In genomic region chr1:21312407-21312992, GRCh38 we compare ENCODE assay signal across 1 cellular context.
A peak's percentile ranks its signal among the peaks of the same experiment; 100 is the strongest.
TF ChIP-seq lines count a peak whose summit lies in the region.

No MANE protein-coding gene starts in this region.

TF ChIP-seq in HepG2, 621 proteins besides CTCF, POLR2A, EP300 and RAD21 (continued from another document and continues in another):
- TF ChIP-seq PBX3 (CRISPR knock-in tag; IDR thresholded peaks at IDR 0.05; ENCODE audit: borderline replicate concordance) = no peak
- TF ChIP-seq JARID2 (CRISPR knock-in tag; IDR thresholded peaks at IDR 0.05; ENCODE audit: insufficient replicate concordance) = no peak
- TF ChIP-seq ZFP1 (CRISPR knock-in tag; IDR thresholded peaks at IDR 0.05) = no peak
- no peak for TF ChIP-seq ZNF883 (CRISPR knock-in tag; IDR thresholded peaks at IDR 0.05; ENCODE audit: not compliant biosample characterization)
- peak; percentile 59 for TF ChIP-seq ZNF574 (CRISPR knock-in tag; IDR thresholded peaks at IDR 0.05)
- TF ChIP-seq, protein P1, sequence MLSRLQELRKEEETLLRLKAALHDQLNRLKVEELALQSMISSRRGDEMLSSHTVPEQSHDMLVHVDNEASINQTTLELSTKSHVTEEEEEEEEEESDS (CRISPR knock-in tag; IDR thresholded peaks at IDR 0.05; ENCODE audit: borderline replicate concordance) = no peak
- no peak for TF ChIP-seq MTA3 (CRISPR knock-in tag; IDR thresholded peaks at IDR 0.05)
- TF ChIP-seq ZNF441 (CRISPR knock-in tag; IDR thresholded peaks at IDR 0.05; ENCODE audit: borderline replicate concordance) = no peak
- TF ChIP-seq SMARCC2 (IDR thresholded peaks at IDR 0.05) = no peak
- no peak for TF ChIP-seq ZFP41 (CRISPR knock-in tag; IDR thresholded peaks at IDR 0.05; ENCODE audit: borderline replicate concordance)
- no peak for TF ChIP-seq SUZ12 (IDR thresholded peaks at IDR 0.05; ENCODE audit: low read depth, low read length)
- TF ChIP-seq ZNF503 (CRISPR knock-in tag; IDR thresholded peaks at IDR 0.05) = no peak
- TF ChIP-seq ZNF512 (CRISPR knock-in tag; IDR thresholded peaks at IDR 0.05) = no peak
- no peak for TF ChIP-seq KAT7 (CRISPR knock-in tag; IDR thresholded peaks at IDR 0.05; ENCODE audit: borderline replicate concordance)
- no peak for TF ChIP-seq ZNF530 (CRISPR knock-in tag; IDR thresholded peaks at IDR 0.05; ENCODE audit: low read depth)
- 0 out of 2 replicates have a peak, but pooled peaks have one; percentile 55 for TF ChIP-seq ZNF792 (CRISPR knock-in tag; IDR thresholded peaks at IDR 0.05)
- peak; percentile 78; the same call in 1 of the 2 replicates for TF ChIP-seq HMG20A (CRISPR knock-in tag; IDR thresholded peaks at IDR 0.05; ENCODE audit: borderline replicate concordance)
- TF ChIP-seq THAP7 (CRISPR knock-in tag; IDR thresholded peaks at IDR 0.05) = no peak
- no peak for TF ChIP-seq EED (CRISPR knock-in tag; IDR thresholded peaks at IDR 0.05)
- TF ChIP-seq MED13 (CRISPR knock-in tag; IDR thresholded peaks at IDR 0.05) = no peak
- no peak for TF ChIP-seq ADNP (CRISPR knock-in tag; IDR thresholded peaks at IDR 0.05)
- TF ChIP-seq KLF11 (CRISPR knock-in tag; IDR thresholded peaks at IDR 0.05) = no peak
- TF ChIP-seq, protein P2, sequence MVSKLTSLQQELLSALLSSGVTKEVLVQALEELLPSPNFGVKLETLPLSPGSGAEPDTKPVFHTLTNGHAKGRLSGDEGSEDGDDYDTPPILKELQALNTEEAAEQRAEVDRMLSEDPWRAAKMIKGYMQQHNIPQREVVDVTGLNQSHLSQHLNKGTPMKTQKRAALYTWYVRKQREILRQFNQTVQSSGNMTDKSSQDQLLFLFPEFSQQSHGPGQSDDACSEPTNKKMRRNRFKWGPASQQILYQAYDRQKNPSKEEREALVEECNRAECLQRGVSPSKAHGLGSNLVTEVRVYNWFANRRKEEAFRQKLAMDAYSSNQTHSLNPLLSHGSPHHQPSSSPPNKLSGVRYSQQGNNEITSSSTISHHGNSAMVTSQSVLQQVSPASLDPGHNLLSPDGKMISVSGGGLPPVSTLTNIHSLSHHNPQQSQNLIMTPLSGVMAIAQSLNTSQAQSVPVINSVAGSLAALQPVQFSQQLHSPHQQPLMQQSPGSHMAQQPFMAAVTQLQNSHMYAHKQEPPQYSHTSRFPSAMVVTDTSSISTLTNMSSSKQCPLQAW (CRISPR knock-in tag; IDR thresholded peaks at IDR 0.05) = 0 out of 2 replicates have a peak, but pooled peaks have one; percentile 16
- TF ChIP-seq, protein P3, sequence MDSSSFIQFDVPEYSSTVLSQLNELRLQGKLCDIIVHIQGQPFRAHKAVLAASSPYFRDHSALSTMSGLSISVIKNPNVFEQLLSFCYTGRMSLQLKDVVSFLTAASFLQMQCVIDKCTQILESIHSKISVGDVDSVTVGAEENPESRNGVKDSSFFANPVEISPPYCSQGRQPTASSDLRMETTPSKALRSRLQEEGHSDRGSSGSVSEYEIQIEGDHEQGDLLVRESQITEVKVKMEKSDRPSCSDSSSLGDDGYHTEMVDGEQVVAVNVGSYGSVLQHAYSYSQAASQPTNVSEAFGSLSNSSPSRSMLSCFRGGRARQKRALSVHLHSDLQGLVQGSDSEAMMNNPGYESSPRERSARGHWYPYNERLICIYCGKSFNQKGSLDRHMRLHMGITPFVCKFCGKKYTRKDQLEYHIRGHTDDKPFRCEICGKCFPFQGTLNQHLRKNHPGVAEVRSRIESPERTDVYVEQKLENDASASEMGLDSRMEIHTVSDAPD (CRISPR knock-in tag; IDR thresholded peaks at IDR 0.05) = no peak
- no peak for TF ChIP-seq TSC22D2 (CRISPR knock-in tag; IDR thresholded peaks at IDR 0.05; ENCODE audit: borderline replicate concordance)
- TF ChIP-seq ZFP36L1 (CRISPR knock-in tag; IDR thresholded peaks at IDR 0.05) = no peak
- TF ChIP-seq PAX8 (CRISPR knock-in tag; IDR thresholded peaks at IDR 0.05; ENCODE audit: borderline replicate concordance) = no peak
- no peak for TF ChIP-seq ZFP36 (IDR thresholded peaks at IDR 0.05; ENCODE audit: borderline replicate concordance, low read depth, low read length, partially characterized antibody)
- no peak for TF ChIP-seq GABPA (IDR thresholded peaks at IDR 0.05; ENCODE audit: low read depth, low read length)
- no peak for TF ChIP-seq GABPA (CRISPR knock-in tag; IDR thresholded peaks at IDR 0.05; ENCODE audit: low read depth)
- TF ChIP-seq, protein P4, sequence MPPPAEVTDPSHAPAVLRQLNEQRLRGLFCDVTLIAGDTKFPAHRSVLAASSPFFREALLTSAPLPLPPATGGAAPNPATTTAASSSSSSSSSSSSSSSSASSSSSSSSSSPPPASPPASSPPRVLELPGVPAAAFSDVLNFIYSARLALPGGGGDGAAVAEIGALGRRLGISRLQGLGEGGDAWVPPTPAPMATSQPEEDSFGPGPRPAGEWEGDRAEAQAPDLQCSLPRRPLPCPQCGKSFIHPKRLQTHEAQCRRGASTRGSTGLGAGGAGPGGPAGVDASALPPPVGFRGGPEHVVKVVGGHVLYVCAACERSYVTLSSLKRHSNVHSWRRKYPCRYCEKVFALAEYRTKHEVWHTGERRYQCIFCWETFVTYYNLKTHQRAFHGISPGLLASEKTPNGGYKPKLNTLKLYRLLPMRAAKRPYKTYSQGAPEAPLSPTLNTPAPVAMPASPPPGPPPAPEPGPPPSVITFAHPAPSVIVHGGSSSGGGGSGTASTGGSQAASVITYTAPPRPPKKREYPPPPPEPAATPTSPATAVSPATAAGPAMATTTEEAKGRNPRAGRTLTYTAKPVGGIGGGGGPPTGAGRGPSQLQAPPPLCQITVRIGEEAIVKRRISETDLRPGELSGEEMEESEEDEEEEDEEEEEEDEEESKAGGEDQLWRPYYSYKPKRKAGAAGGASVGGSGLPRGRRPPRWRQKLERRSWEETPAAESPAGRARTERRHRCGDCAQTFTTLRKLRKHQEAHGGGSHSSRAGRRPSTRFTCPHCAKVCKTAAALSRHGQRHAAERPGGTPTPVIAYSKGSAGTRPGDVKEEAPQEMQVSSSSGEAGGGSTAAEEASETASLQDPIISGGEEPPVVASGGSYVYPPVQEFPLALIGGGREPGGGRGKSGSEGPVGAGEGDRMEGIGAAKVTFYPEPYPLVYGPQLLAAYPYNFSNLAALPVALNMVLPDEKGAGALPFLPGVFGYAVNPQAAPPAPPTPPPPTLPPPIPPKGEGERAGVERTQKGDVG (CRISPR knock-in tag; IDR thresholded peaks at IDR 0.05; ENCODE audit: borderline replicate concordance) = no peak
- TF ChIP-seq ZSCAN9 (CRISPR knock-in tag; IDR thresholded peaks at IDR 0.05; ENCODE audit: borderline replicate concordance) = 0 out of 2 replicates have a peak, but pooled peaks have one; percentile 50
- peak; percentile 73 for TF ChIP-seq HNF4A (CRISPR knock-in tag; IDR thresholded peaks at IDR 0.05)
- TF ChIP-seq, protein P5, sequence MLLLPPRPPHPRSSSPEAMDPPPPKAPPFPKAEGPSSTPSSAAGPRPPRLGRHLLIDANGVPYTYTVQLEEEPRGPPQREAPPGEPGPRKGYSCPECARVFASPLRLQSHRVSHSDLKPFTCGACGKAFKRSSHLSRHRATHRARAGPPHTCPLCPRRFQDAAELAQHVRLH (CRISPR knock-in tag; IDR thresholded peaks at IDR 0.05; ENCODE audit: borderline replicate concordance, low read depth) = peak; percentile 76; the same call in 1 of the 2 replicates
- no peak for TF ChIP-seq BRF2 (CRISPR knock-in tag; IDR thresholded peaks at IDR 0.05)
- 0 out of 2 replicates have a peak, but pooled peaks have one; percentile 56 for TF ChIP-seq ZNF614 (CRISPR knock-in tag; IDR thresholded peaks at IDR 0.05; ENCODE audit: borderline replicate concordance)
- TF ChIP-seq ZNF891 (CRISPR knock-in tag; IDR thresholded peaks at IDR 0.05) = no peak
- TF ChIP-seq, protein P6, sequence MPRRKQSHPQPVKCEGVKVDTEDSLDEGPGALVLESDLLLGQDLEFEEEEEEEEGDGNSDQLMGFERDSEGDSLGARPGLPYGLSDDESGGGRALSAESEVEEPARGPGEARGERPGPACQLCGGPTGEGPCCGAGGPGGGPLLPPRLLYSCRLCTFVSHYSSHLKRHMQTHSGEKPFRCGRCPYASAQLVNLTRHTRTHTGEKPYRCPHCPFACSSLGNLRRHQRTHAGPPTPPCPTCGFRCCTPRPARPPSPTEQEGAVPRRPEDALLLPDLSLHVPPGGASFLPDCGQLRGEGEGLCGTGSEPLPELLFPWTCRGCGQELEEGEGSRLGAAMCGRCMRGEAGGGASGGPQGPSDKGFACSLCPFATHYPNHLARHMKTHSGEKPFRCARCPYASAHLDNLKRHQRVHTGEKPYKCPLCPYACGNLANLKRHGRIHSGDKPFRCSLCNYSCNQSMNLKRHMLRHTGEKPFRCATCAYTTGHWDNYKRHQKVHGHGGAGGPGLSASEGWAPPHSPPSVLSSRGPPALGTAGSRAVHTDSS (CRISPR knock-in tag; conservative IDR thresholded peaks at IDR 0.05) = no peak
- no peak for TF ChIP-seq MLLT10 (CRISPR knock-in tag; IDR thresholded peaks at IDR 0.05)
- TF ChIP-seq, protein P7, sequence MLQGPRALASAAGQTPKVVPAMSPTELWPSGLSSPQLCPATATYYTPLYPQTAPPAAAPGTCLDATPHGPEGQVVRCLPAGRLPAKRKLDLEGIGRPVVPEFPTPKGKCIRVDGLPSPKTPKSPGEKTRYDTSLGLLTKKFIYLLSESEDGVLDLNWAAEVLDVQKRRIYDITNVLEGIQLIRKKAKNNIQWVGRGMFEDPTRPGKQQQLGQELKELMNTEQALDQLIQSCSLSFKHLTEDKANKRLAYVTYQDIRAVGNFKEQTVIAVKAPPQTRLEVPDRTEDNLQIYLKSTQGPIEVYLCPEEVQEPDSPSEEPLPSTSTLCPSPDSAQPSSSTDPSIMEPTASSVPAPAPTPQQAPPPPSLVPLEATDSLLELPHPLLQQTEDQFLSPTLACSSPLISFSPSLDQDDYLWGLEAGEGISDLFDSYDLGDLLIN (CRISPR knock-in tag; IDR thresholded peaks at IDR 0.05; ENCODE audit: borderline replicate concordance) = no peak
- no peak for TF ChIP-seq ZNF225 (CRISPR knock-in tag; IDR thresholded peaks at IDR 0.05)
- TF ChIP-seq CEBPB (IDR thresholded peaks at IDR 0.05; ENCODE audit: borderline replicate concordance, low read depth, low read length) = peak; percentile 93
- peak; percentile 78 for TF ChIP-seq FOXA3 (CRISPR knock-in tag; IDR thresholded peaks at IDR 0.05)
